In the genomic region with DNA sequence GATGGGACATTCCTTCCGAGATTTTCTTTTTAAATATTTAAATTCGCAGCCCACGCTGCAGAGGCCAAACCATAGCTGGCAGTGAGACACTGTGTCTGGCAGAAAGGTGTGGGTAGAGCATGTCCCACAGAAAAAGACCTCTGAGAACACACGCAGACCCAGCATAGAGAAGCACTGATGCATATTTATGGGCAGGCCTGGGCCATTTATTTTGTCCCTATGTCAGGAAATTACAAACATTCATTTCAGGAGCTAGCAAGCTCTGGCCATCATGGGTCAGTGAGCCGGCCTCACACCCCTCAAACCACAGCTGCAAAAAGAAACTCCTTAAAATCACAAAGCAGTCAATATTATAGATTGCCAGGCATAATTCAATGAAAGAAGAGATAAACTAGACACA, we compare ENCODE assay signal across 22 cellular contexts. TPM values are rescaled to one million over a fixed set of nuclear protein-coding genes. Genes with fewer than 3 reads are reported as not detected.
DNase-seq lines count a peak whose midpoint lies in the region; ATAC-seq, FAIRE-seq and TF ChIP-seq lines count a peak whose summit lies in the region.
"Had no signal": no experiment of that assay in that cellular context is flagged by ENCODE, and none has a peak within 500 bp of the region (broad histone marks: within the 10 kb centered on the region; RNA-seq: fewer than 3 reads in every experiment).

No MANE protein-coding gene starts in this region.

- in situ Hi-C loops in IMR-90 (cut with MboI; ENCODE audit: low sequenced_read_pairs) = no loop called here

- TF ChIP-seq RAD21 in IMR-90 (IDR thresholded peaks at IDR 0.05; ENCODE audit: low read length) = no peak

- peak overlapping the region; percentile 3 for H3K27ac Mint-ChIP-seq in dendritic cell treated with granulocyte-macrophage colony-stimulating factor and Interleukin-4, amounts not matched to agents 40 ng/mL and 50 ng/mL, for 4 days
- H3K27ac Mint-ChIP-seq in natural killer cell = peak overlapping the region; percentile 19 to 83
- H3K27ac Mint-ChIP-seq in stimulated activated effector memory CD8-positive, alpha-beta T cell treated with anti-CD3 and anti-CD28 coated beads, Interleukin-12 subunit alpha, Interleukin-12 subunit beta, amount 100 ng/mL, for 72 hours = peak overlapping the region; percentile 48
- H3K27ac Mint-ChIP-seq: activated naive CD8-positive, alpha-beta T cell treated with anti-CD3 and anti-CD28 coated beads, Interleukin-2, amount 10 ng/mL, durations not matched to agents 7 days and 5 days; activated T-helper 1 cell treated with anti-CD3 and anti-CD28 coated beads, Interleukin-12 subunit alpha, Interleukin-12 subunit beta, Interleukin-2, Interleukin-4 antibody, amounts not matched to agents 30 ng/mL and 10 ng/mL and 1 ng/mL, durations not matched to agents 14 hours and 24 hours and 36 hours had no signal

- peaks cover 4% of the 10 kb centered on the region; the same call in 1 of the 2 replicates for H3K9me1 ChIP-seq in IMR-90 (ENCODE audit: insufficient read depth, low read length)

- peaks cover 19% of the 10 kb centered on the region for H3K4me1 Mint-ChIP-seq in dendritic cell treated with granulocyte-macrophage colony-stimulating factor and Interleukin-4, amounts not matched to agents 40 ng/mL and 50 ng/mL, for 4 days (ENCODE audit: low read depth)
- peaks cover 80 to 82% of the 10 kb centered on the region in 2 donors for H3K4me1 Mint-ChIP-seq in natural killer cell
- peaks cover 42% of the 10 kb centered on the region for H3K4me1 Mint-ChIP-seq in stimulated activated effector memory CD8-positive, alpha-beta T cell treated with anti-CD3 and anti-CD28 coated beads, Interleukin-12 subunit alpha, Interleukin-12 subunit beta, amount 100 ng/mL, for 72 hours

- 0 out of 2 replicates have a peak, but pooled peaks cover 6% of the 10 kb centered on the region for H4K20me1 ChIP-seq in IMR-90 (ENCODE audit: insufficient read depth, low read length)

- H3K56ac ChIP-seq in IMR-90 (ENCODE audit: extremely low read depth, insufficient read depth, low read length) = no peak overlapping the region

- no peaks in the 10 kb centered on the region for H3K36me3 Mint-ChIP-seq in dendritic cell treated with granulocyte-macrophage colony-stimulating factor and Interleukin-4, amounts not matched to agents 40 ng/mL and 50 ng/mL, for 4 days (ENCODE audit: low read depth)
- H3K36me3 Mint-ChIP-seq in natural killer cell = no peaks in the 10 kb centered on the region
- H3K36me3 Mint-ChIP-seq in stimulated activated effector memory CD8-positive, alpha-beta T cell treated with anti-CD3 and anti-CD28 coated beads, Interleukin-12 subunit alpha, Interleukin-12 subunit beta, amount 100 ng/mL, for 72 hours = peaks cover 4% of the 10 kb centered on the region

- H3K27ac ChIP-seq in IMR-90 (ENCODE audit: insufficient read depth, low read length) (no peak overlapping the region), pancreas (peak overlapping the region in 2 of 4 donors; percentile 5 to 46)
- H3K27ac ChIP-seq: thyroid gland had no signal

- no TSS peak for BruUV-seq in IMR-90 (replicated peaks; lab: Mats Ljungman, UMichigan)

- H3K36me3 ChIP-seq in IMR-90 (ENCODE audit: control insufficient read depth, insufficient read depth, low read length) (no peaks in the 10 kb centered on the region; the same call in 1 of the 2 replicates), pancreas (no peaks in the 10 kb centered on the region)
- H3K36me3 ChIP-seq: thyroid gland had no signal

- peaks cover 24 to 76% of the 10 kb centered on the region in 2 experiments for H3K79me1 ChIP-seq in IMR-90 (ENCODE audit: low read depth in 1 of 2, low read length in 2 of 2)

- ATAC-seq in IMR-90 (ENCODE audit: low read depth) (peak; percentile 28; the same call in 1 of the 2 replicates), natural killer cell (no peak), pancreas (no peak), left lobe of liver (no peak), GM21529 (IDR thresholded peaks at IDR 0.05; ENCODE audit: unreplicated experiment) (no peak)
- ATAC-seq in stimulated activated effector memory CD8-positive, alpha-beta T cell treated with anti-CD3 and anti-CD28 coated beads, Interleukin-12 subunit alpha, Interleukin-12 subunit beta, amount 100 ng/mL, for 72 hours = no peak

- no peak overlapping the region for H3K14ac ChIP-seq in IMR-90 (replicated peaks; ENCODE audit: low read depth, low read length)

- no peak overlapping the region for H3K4me3 ChIP-seq in IMR-90 (ENCODE audit: insufficient read depth, low read depth, low read length)
- H3K4me3 ChIP-seq in pancreas = no peak overlapping the region
- H3K4me3 ChIP-seq: thyroid gland had no signal

- no peak overlapping the region; the same call in 1 of the 2 replicates for H3K23ac ChIP-seq in IMR-90 (ENCODE audit: low read depth, low read length)

- H3K9me3 ChIP-seq in IMR-90 (ENCODE audit: control insufficient read depth, insufficient read depth, low read length) (no peaks in the 10 kb centered on the region), pancreas (no peaks in the 10 kb centered on the region)
- H3K9me3 ChIP-seq: thyroid gland had no signal

- dilution Hi-C loops in IMR-90 (cut with HindIII; ENCODE audit: low sequenced_read_pairs, unreplicated experiment) = no loop called here

- no peak for FAIRE-seq in pancreas (lab: Jason Lieb, UNC)
- FAIRE-seq: bronchial epithelial cell, frontal cortex, GM12892, H1 had no signal

- no peak overlapping the region; a peak in 1 of 4 replicates for H4K8ac ChIP-seq in IMR-90 (ENCODE audit: low read depth in 2 of 2, low read length in 2 of 2)

- CTCF ChIA-PET in IMR-90 (lab: Yijun Ruan, JAX) = no interaction called here

- H3K4ac ChIP-seq in IMR-90 (ENCODE audit: low read depth, low read length) = no peak overlapping the region

- no peak overlapping the region for H4K5ac ChIP-seq in IMR-90 (ENCODE audit: low read depth, low read length)

- H2BK15ac ChIP-seq in IMR-90 (ENCODE audit: low read depth, low read length) = no peak overlapping the region

- no peak overlapping the region for H3K18ac ChIP-seq in IMR-90 (ENCODE audit: low read depth, low read length)

- H2AK9ac ChIP-seq in IMR-90 (replicated peaks; ENCODE audit: low read depth, low read length, poor library complexity) = no peak overlapping the region

- H3K27me3 Mint-ChIP-seq in dendritic cell treated with granulocyte-macrophage colony-stimulating factor and Interleukin-4, amounts not matched to agents 40 ng/mL and 50 ng/mL, for 4 days = no peaks in the 10 kb centered on the region
- H3K27me3 Mint-ChIP-seq in natural killer cell (ENCODE audit: low read depth in 2 of 2) = no peaks in the 10 kb centered on the region
- H3K27me3 Mint-ChIP-seq: activated naive CD8-positive, alpha-beta T cell treated with anti-CD3 and anti-CD28 coated beads, Interleukin-2, amount 10 ng/mL, durations not matched to agents 7 days and 5 days had no signal

- peak overlapping the region; percentile 30 for H3K4me2 ChIP-seq in IMR-90 (ENCODE audit: low read depth, low read length)

- TF ChIP-seq POLR2A in IMR-90 (IDR thresholded peaks at IDR 0.05; ENCODE audit: low read depth, low read length) = no peak

- POLR2A ChIA-PET in IMR-90 (lab: Charles Lee; ENCODE audit: unreplicated experiment) = no interaction called here

- WGBS in IMR-90 (ENCODE audit: extremely low coverage in 2 of 2, insufficient read length in 1 of 2), 2 experiments = no CpG with 5 or more reads among the region's 5 CpGs
- 58 to 62% methylated on average over 5 of the region's 5 CpGs for WGBS in pancreas, 2 donors

- no peaks in the 10 kb centered on the region for H3K9me3 Mint-ChIP-seq in dendritic cell treated with granulocyte-macrophage colony-stimulating factor and Interleukin-4, amounts not matched to agents 40 ng/mL and 50 ng/mL, for 4 days
- no peaks in the 10 kb centered on the region for H3K9me3 Mint-ChIP-seq in natural killer cell
- no peaks in the 10 kb centered on the region for H3K9me3 Mint-ChIP-seq in stimulated activated effector memory CD8-positive, alpha-beta T cell treated with anti-CD3 and anti-CD28 coated beads, Interleukin-12 subunit alpha, Interleukin-12 subunit beta, amount 100 ng/mL, for 72 hours
- H3K9me3 Mint-ChIP-seq: activated T-helper 1 cell treated with anti-CD3 and anti-CD28 coated beads, Interleukin-12 subunit alpha, Interleukin-12 subunit beta, Interleukin-2, Interleukin-4 antibody, amounts not matched to agents 30 ng/mL and 10 ng/mL and 1 ng/mL, durations not matched to agents 14 hours and 24 hours and 36 hours had no signal

- H4K91ac ChIP-seq in IMR-90 (ENCODE audit: insufficient read depth, low read depth, low read length) = no peak overlapping the region

- no peak overlapping the region for H3K9ac ChIP-seq in IMR-90 (ENCODE audit: low read depth, low read length)

- intact Hi-C loops in IMR-90 (cut with micrococcal nuclease) (no loop called here), natural killer cell (cut with micrococcal nuclease) (no loop called here), pancreas (cut with DNase I) (no loop called here)
- intact Hi-C loops in dendritic cell treated with granulocyte-macrophage colony-stimulating factor and Interleukin-4, amounts not matched to agents 40 ng/mL and 50 ng/mL, for 4 days (cut with micrococcal nuclease) = no loop called here

- no peak for DNase-seq in IMR-90
- DNase-seq in natural killer cell = no peak
- DNase-seq in stimulated activated effector memory CD8-positive, alpha-beta T cell treated with anti-CD3 and anti-CD28 coated beads, Interleukin-12 subunit alpha, Interleukin-12 subunit beta, amount 100 ng/mL, for 72 hours (ENCODE audit: low spot score in 2 of 2) = no peak
- DNase-seq in pancreas = no peak
- DNase-seq in left lobe of liver (ENCODE audit: low spot score) = no peak
- DNase-seq: activated CD8-positive, alpha-beta memory T cell treated with anti-CD3 and anti-CD28 coated beads for 24 hours; activated naive CD8-positive, alpha-beta T cell treated with anti-CD3 and anti-CD28 coated beads, Interleukin-2, amount 10 ng/mL, durations not matched to agents 7 days and 5 days; DND-41; erythroblast; midbrain; MM.1S; NCI-H1436 treated with DMSO at 0.1 percent for 48 hours; NCI-H524; right cardiac atrium; thyroid gland had no signal

- TF ChIP-seq CTCF in IMR-90 (conservative IDR thresholded peaks at IDR 0.05; ENCODE audit: low read depth, low read length) (no peak), natural killer cell (IDR thresholded peaks at IDR 0.05) (no peak), pancreas (IDR thresholded peaks at IDR 0.05) (no peak)

- H3K4me1 ChIP-seq in IMR-90 (ENCODE audit: control insufficient read depth, insufficient read depth, low read length) = peaks cover 9% of the 10 kb centered on the region
- peaks cover 11 to 32% (median 12%) of the 10 kb centered on the region in 3 donors for H3K4me1 ChIP-seq in pancreas

- no peak overlapping the region for H2BK120ac ChIP-seq in IMR-90 (ENCODE audit: low read depth, low read length)

- H3K27me3 ChIP-seq in IMR-90 (ENCODE audit: control insufficient read depth, insufficient read depth, low read length) (no peaks in the 10 kb centered on the region), pancreas (no peaks in the 10 kb centered on the region)
- H3K27me3 ChIP-seq: thyroid gland had no signal

- no peak overlapping the region for H2AFZ ChIP-seq in IMR-90 (replicated peaks; ENCODE audit: low read length, poor library complexity)

- H2AK5ac ChIP-seq in IMR-90 (ENCODE audit: low read depth, low read length) = no peak overlapping the region

- H2BK5ac ChIP-seq in IMR-90 (ENCODE audit: low read depth, low read length, poor library complexity, severe bottlenecking) = no peak overlapping the region

- no peak overlapping the region for H3K4me3 Mint-ChIP-seq in dendritic cell treated with granulocyte-macrophage colony-stimulating factor and Interleukin-4, amounts not matched to agents 40 ng/mL and 50 ng/mL, for 4 days
- peak overlapping the region; percentile 26 for H3K4me3 Mint-ChIP-seq in natural killer cell
- H3K4me3 Mint-ChIP-seq in stimulated activated effector memory CD8-positive, alpha-beta T cell treated with anti-CD3 and anti-CD28 coated beads, Interleukin-12 subunit alpha, Interleukin-12 subunit beta, amount 100 ng/mL, for 72 hours = no peak overlapping the region
- H3K4me3 Mint-ChIP-seq: activated naive CD8-positive, alpha-beta T cell treated with anti-CD3 and anti-CD28 coated beads, Interleukin-2, amount 10 ng/mL, durations not matched to agents 7 days and 5 days; activated T-helper 1 cell treated with anti-CD3 and anti-CD28 coated beads, Interleukin-12 subunit alpha, Interleukin-12 subunit beta, Interleukin-2, Interleukin-4 antibody, amounts not matched to agents 30 ng/mL and 10 ng/mL and 1 ng/mL, durations not matched to agents 14 hours and 24 hours and 36 hours had no signal

- no peak overlapping the region for H2BK20ac ChIP-seq in IMR-90 (ENCODE audit: low read depth, low read length)

RNA-seq across cellular contexts. Expression of gene STK39, which starts 46.2 kb away (rescaled TPM):
- 11.8 and 25.8 TPM in 2 replicates for total RNA-seq in IMR-90 (2012; rRNA removed)
- 12.8 and 16.4 TPM in 2 replicates for polyA plus RNA-seq in IMR-90 (2012; rRNA removed)
- polyA plus RNA-seq in IMR-90 (2012; cell fraction: cytosol; rRNA removed) = 2.3 and 4.0 TPM in 2 replicates
- 0.84 and 11.9 TPM in 2 replicates for polyA plus RNA-seq in IMR-90 (2012; cell fraction: nucleus; rRNA removed; ENCODE audit: low replicate concordance)
- 10 to 100 TPM; 53.3 to 79.3 (median 66.6) TPM for total RNA-seq in natural killer cell
- 10 to 100 TPM; 14.3 to 23.1 (median 17.0) TPM for total RNA-seq in pancreas
- 10 to 100 TPM in 1 of 2 donors, 1 to 10 TPM in 1; 9.5 to 11.7 TPM for polyA plus RNA-seq in pancreas
- 0.50 TPM for total RNA-seq in left lobe of liver
